In genomic region chr3:10459954-10460754, GRCh38 we compare ENCODE assay signal across 1 cellular context.
TF ChIP-seq lines count a peak whose summit lies in the region.

No MANE protein-coding gene starts in this region.

TF ChIP-seq in HepG2, 621 proteins besides CTCF, POLR2A, EP300 and RAD21 (continued from another document and continues in another):
- peak; percentile 57; the same call in 1 of the 2 replicates for TF ChIP-seq SALL2 (CRISPR knock-in tag; IDR thresholded peaks at IDR 0.05)
- peak; percentile 83; the same call in 1 of the 2 replicates for TF ChIP-seq IRF2 (CRISPR knock-in tag; IDR thresholded peaks at IDR 0.05)
- TF ChIP-seq, protein P1, sequence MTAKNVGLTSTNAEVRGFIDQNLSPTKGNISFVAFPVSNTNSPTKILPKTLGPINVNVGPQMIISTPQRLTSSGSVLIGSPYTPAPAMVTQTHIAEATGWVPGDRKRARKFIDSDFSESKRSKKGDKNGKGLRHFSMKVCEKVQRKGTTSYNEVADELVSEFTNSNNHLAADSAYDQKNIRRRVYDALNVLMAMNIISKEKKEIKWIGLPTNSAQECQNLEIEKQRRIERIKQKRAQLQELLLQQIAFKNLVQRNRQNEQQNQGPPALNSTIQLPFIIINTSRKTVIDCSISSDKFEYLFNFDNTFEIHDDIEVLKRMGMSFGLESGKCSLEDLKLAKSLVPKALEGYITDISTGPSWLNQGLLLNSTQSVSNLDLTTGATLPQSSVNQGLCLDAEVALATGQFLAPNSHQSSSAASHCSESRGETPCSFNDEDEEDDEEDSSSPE (CRISPR knock-in tag; IDR thresholded peaks at IDR 0.05) = 0 out of 2 replicates have a peak, but pooled peaks have one; percentile 21
- TF ChIP-seq, protein P2, sequence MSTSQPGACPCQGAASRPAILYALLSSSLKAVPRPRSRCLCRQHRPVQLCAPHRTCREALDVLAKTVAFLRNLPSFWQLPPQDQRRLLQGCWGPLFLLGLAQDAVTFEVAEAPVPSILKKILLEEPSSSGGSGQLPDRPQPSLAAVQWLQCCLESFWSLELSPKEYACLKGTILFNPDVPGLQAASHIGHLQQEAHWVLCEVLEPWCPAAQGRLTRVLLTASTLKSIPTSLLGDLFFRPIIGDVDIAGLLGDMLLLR (CRISPR knock-in tag; IDR thresholded peaks at IDR 0.05) = peak; percentile 79; the same call in 1 of the 2 replicates
- peak; percentile 67 for TF ChIP-seq MYC (CRISPR knock-in tag; IDR thresholded peaks at IDR 0.05; ENCODE audit: borderline replicate concordance)
- TF ChIP-seq PHB2 (IDR thresholded peaks at IDR 0.05; ENCODE audit: partially characterized antibody) = no peak
- no peak for TF ChIP-seq GABPA (IDR thresholded peaks at IDR 0.05; ENCODE audit: low read depth, low read length)
- peak; percentile 51 for TF ChIP-seq GABPA (CRISPR knock-in tag; IDR thresholded peaks at IDR 0.05; ENCODE audit: low read depth)
- TF ChIP-seq ZNF275 (CRISPR knock-in tag; IDR thresholded peaks at IDR 0.05; ENCODE audit: borderline replicate concordance) = peak; percentile 85; the same call in 1 of the 2 replicates
- TF ChIP-seq KMT2B (CRISPR knock-in tag; IDR thresholded peaks at IDR 0.05) = peak; percentile 87
- peak; percentile 89 for TF ChIP-seq RXRB (CRISPR knock-in tag; IDR thresholded peaks at IDR 0.05; ENCODE audit: borderline replicate concordance)
- TF ChIP-seq ZNF124 (CRISPR knock-in tag; IDR thresholded peaks at IDR 0.05) = peak; percentile 96
- TF ChIP-seq FIP1L1 (IDR thresholded peaks at IDR 0.05; ENCODE audit: borderline replicate concordance, insufficient read depth, low read depth, low read length) = no peak
- TF ChIP-seq ZNF367 (CRISPR knock-in tag; IDR thresholded peaks at IDR 0.05; ENCODE audit: borderline replicate concordance) = peak; percentile 90; the same call in 1 of the 2 replicates
- peak; percentile 69; the same call in 1 of the 2 replicates for TF ChIP-seq ARID2 (CRISPR knock-in tag; IDR thresholded peaks at IDR 0.05; ENCODE audit: borderline replicate concordance)
- no peak for TF ChIP-seq TCF7 (IDR thresholded peaks at IDR 0.05; ENCODE audit: low read depth)
- TF ChIP-seq MEIS1 (CRISPR knock-in tag; IDR thresholded peaks at IDR 0.05; ENCODE audit: borderline replicate concordance) = 0 out of 2 replicates have a peak, but pooled peaks have one; percentile 43
- TF ChIP-seq, protein P3, sequence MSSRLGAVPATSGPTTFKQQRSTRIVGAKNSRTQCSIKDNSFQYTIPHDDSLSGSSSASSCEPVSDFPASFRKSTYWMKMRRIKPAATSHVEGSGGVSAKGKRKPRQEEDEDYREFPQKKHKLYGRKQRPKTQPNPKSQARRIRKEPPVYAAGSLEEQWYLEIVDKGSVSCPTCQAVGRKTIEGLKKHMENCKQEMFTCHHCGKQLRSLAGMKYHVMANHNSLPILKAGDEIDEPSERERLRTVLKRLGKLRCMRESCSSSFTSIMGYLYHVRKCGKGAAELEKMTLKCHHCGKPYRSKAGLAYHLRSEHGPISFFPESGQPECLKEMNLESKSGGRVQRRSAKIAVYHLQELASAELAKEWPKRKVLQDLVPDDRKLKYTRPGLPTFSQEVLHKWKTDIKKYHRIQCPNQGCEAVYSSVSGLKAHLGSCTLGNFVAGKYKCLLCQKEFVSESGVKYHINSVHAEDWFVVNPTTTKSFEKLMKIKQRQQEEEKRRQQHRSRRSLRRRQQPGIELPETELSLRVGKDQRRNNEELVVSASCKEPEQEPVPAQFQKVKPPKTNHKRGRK (CRISPR knock-in tag; IDR thresholded peaks at IDR 0.05) = no peak
- peak; percentile 89 for TF ChIP-seq GZF1 (CRISPR knock-in tag; IDR thresholded peaks at IDR 0.05)
- TF ChIP-seq LCORL (IDR thresholded peaks at IDR 0.05) = no peak
- TF ChIP-seq LCORL (CRISPR knock-in tag; IDR thresholded peaks at IDR 0.05) = peak; percentile 78; the same call in 1 of the 2 replicates
- TF ChIP-seq TGIF2 (CRISPR knock-in tag; IDR thresholded peaks at IDR 0.05) = peak; percentile 92
- no peak for TF ChIP-seq ZNF224 (CRISPR knock-in tag; IDR thresholded peaks at IDR 0.05)
- TF ChIP-seq, protein P4, sequence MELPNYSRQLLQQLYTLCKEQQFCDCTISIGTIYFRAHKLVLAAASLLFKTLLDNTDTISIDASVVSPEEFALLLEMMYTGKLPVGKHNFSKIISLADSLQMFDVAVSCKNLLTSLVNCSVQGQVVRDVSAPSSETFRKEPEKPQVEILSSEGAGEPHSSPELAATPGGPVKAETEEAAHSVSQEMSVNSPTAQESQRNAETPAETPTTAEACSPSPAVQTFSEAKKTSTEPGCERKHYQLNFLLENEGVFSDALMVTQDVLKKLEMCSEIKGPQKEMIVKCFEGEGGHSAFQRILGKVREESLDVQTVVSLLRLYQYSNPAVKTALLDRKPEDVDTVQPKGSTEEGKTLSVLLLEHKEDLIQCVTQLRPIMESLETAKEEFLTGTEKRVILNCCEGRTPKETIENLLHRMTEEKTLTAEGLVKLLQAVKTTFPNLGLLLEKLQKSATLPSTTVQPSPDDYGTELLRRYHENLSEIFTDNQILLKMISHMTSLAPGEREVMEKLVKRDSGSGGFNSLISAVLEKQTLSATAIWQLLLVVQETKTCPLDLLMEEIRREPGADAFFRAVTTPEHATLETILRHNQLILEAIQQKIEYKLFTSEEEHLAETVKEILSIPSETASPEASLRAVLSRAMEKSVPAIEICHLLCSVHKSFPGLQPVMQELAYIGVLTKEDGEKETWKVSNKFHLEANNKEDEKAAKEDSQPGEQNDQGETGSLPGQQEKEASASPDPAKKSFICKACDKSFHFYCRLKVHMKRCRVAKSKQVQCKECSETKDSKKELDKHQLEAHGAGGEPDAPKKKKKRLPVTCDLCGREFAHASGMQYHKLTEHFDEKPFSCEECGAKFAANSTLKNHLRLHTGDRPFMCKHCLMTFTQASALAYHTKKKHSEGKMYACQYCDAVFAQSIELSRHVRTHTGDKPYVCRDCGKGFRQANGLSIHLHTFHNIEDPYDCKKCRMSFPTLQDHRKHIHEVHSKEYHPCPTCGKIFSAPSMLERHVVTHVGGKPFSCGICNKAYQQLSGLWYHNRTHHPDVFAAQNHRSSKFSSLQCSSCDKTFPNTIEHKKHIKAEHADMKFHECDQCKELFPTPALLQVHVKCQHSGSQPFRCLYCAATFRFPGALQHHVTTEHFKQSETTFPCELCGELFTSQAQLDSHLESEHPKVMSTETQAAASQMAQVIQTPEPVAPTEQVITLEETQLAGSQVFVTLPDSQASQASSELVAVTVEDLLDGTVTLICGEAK (IDR thresholded peaks at IDR 0.05) = no peak
- TF ChIP-seq, protein P4 (CRISPR knock-in tag; IDR thresholded peaks at IDR 0.05) = peak; percentile 83; the same call in 1 of the 2 replicates
- no peak for TF ChIP-seq PCBP1 (IDR thresholded peaks at IDR 0.05; ENCODE audit: borderline replicate concordance, low read depth, low read length)
- TF ChIP-seq RELA (CRISPR knock-in tag; IDR thresholded peaks at IDR 0.05) = no peak
- TF ChIP-seq POLR2AphosphoS5 (IDR thresholded peaks at IDR 0.05; ENCODE audit: low read depth, low read length) = no peak
- TF ChIP-seq ZNF180 (CRISPR knock-in tag; IDR thresholded peaks at IDR 0.05; ENCODE audit: borderline replicate concordance, low read depth) = no peak; the same call in 1 of the 2 replicates
- TF ChIP-seq ZBTB8A (CRISPR knock-in tag; IDR thresholded peaks at IDR 0.05; ENCODE audit: borderline replicate concordance, low read depth) = no peak
- peak; percentile 80; the same call in 1 of the 2 replicates for TF ChIP-seq ZNF326 (CRISPR knock-in tag; IDR thresholded peaks at IDR 0.05; ENCODE audit: borderline replicate concordance)
- TF ChIP-seq ETV5 (CRISPR knock-in tag; IDR thresholded peaks at IDR 0.05; ENCODE audit: borderline replicate concordance) = peak; percentile 73
- TF ChIP-seq THYN1 (CRISPR knock-in tag; IDR thresholded peaks at IDR 0.05; ENCODE audit: borderline replicate concordance, low read depth) = no peak
- peak; percentile 88 for TF ChIP-seq MED1 (CRISPR knock-in tag; IDR thresholded peaks at IDR 0.05)
- TF ChIP-seq ZSCAN29 (CRISPR knock-in tag; conservative IDR thresholded peaks at IDR 0.05) = no peak
- peak; percentile 94 for TF ChIP-seq SRY (CRISPR knock-in tag; IDR thresholded peaks at IDR 0.05)
- peak; percentile 87; the same call in 1 of the 2 replicates for TF ChIP-seq FLYWCH1 (CRISPR knock-in tag; IDR thresholded peaks at IDR 0.05)
- no peak for TF ChIP-seq ZNF569 (CRISPR knock-in tag; IDR thresholded peaks at IDR 0.05; ENCODE audit: borderline replicate concordance)
- no peak for TF ChIP-seq NFE2L2 (IDR thresholded peaks at IDR 0.05; ENCODE audit: low read length)
- peak; percentile 86 for TF ChIP-seq GLI4 (CRISPR knock-in tag; IDR thresholded peaks at IDR 0.05; ENCODE audit: borderline replicate concordance)
- TF ChIP-seq ZNF740 (CRISPR knock-in tag; IDR thresholded peaks at IDR 0.05) = peak; percentile 70; the same call in 1 of the 2 replicates
- TF ChIP-seq NR3C1 (CRISPR knock-in tag; IDR thresholded peaks at IDR 0.05) = no peak
- TF ChIP-seq MTA3 (CRISPR knock-in tag; IDR thresholded peaks at IDR 0.05) = no peak
- no peak for TF ChIP-seq ZNF484 (CRISPR knock-in tag; IDR thresholded peaks at IDR 0.05; ENCODE audit: borderline replicate concordance, low read depth)
- no peak for TF ChIP-seq ZNF839 (CRISPR knock-in tag; IDR thresholded peaks at IDR 0.05; ENCODE audit: borderline replicate concordance)
- no peak for TF ChIP-seq JUN (CRISPR knock-in tag; IDR thresholded peaks at IDR 0.05)
- TF ChIP-seq MIER2 (CRISPR knock-in tag; IDR thresholded peaks at IDR 0.05) = peak; percentile 100
- no peak for TF ChIP-seq ZNF543 (CRISPR knock-in tag; IDR thresholded peaks at IDR 0.05)
- TF ChIP-seq ZNF616 (CRISPR knock-in tag; IDR thresholded peaks at IDR 0.05; ENCODE audit: low read depth) = peak; percentile 94
- TF ChIP-seq PHF21A (CRISPR knock-in tag; IDR thresholded peaks at IDR 0.05) = no peak
- 0 out of 2 replicates have a peak, but pooled peaks have one; percentile 52 for TF ChIP-seq DNMT1 (CRISPR knock-in tag; IDR thresholded peaks at IDR 0.05)
- no peak for TF ChIP-seq MED8 (CRISPR knock-in tag; IDR thresholded peaks at IDR 0.05; ENCODE audit: insufficient replicate concordance)
- TF ChIP-seq ZNF251 (CRISPR knock-in tag; IDR thresholded peaks at IDR 0.05) = 0 out of 2 replicates have a peak, but pooled peaks have one; percentile 79
- peak; percentile 62 for TF ChIP-seq ZNF746 (CRISPR knock-in tag; IDR thresholded peaks at IDR 0.05)
- no peak for TF ChIP-seq SNRNP70 (IDR thresholded peaks at IDR 0.05; ENCODE audit: low read depth, low read length)
- TF ChIP-seq KMT2A (CRISPR knock-in tag; IDR thresholded peaks at IDR 0.05) = peak; percentile 61; the same call in 1 of the 2 replicates
- peak; percentile 20; the same call in 1 of the 2 replicates for TF ChIP-seq ZNF562 (CRISPR knock-in tag; IDR thresholded peaks at IDR 0.05; ENCODE audit: borderline replicate concordance)
- peak; percentile 100 for TF ChIP-seq BORCS8-MEF2B (CRISPR knock-in tag; IDR thresholded peaks at IDR 0.05)
- TF ChIP-seq, protein P5, sequence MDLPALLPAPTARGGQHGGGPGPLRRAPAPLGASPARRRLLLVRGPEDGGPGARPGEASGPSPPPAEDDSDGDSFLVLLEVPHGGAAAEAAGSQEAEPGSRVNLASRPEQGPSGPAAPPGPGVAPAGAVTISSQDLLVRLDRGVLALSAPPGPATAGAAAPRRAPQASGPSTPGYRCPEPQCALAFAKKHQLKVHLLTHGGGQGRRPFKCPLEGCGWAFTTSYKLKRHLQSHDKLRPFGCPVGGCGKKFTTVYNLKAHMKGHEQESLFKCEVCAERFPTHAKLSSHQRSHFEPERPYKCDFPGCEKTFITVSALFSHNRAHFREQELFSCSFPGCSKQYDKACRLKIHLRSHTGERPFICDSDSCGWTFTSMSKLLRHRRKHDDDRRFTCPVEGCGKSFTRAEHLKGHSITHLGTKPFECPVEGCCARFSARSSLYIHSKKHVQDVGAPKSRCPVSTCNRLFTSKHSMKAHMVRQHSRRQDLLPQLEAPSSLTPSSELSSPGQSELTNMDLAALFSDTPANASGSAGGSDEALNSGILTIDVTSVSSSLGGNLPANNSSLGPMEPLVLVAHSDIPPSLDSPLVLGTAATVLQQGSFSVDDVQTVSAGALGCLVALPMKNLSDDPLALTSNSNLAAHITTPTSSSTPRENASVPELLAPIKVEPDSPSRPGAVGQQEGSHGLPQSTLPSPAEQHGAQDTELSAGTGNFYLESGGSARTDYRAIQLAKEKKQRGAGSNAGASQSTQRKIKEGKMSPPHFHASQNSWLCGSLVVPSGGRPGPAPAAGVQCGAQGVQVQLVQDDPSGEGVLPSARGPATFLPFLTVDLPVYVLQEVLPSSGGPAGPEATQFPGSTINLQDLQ (CRISPR knock-in tag; IDR thresholded peaks at IDR 0.05) = no peak; the same call in 1 of the 2 replicates
